ENCODE assay signal across 7 cellular contexts in genomic region chr1:88983791-88984552, GRCh38. TPM values are rescaled to one million over a fixed set of nuclear protein-coding genes. Genes with fewer than 3 reads are reported as not detected.
DNase-seq lines count a peak whose midpoint lies in the region; ATAC-seq and TF ChIP-seq lines count a peak whose summit lies in the region.

No MANE protein-coding gene starts in this region.

- peak overlapping the region; percentile 84 for H3K27ac Mint-ChIP-seq in activated naive CD8-positive, alpha-beta T cell treated with anti-CD3 and anti-CD28 coated beads, Interleukin-2, amount 50 U/mL, for 24 hours

- H3K9me3 ChIP-seq in heart left ventricle = no peaks in the 10 kb centered on the region
- no peaks in the 10 kb centered on the region for H3K9me3 ChIP-seq in sigmoid colon

- no peak for TF ChIP-seq POLR2A in heart left ventricle (IDR thresholded peaks at IDR 0.05)
- no peak for TF ChIP-seq POLR2A in sigmoid colon (IDR thresholded peaks at IDR 0.05)

- no peak overlapping the region for H3K4me3 ChIP-seq in HFF-Myc (replicated peaks; ENCODE audit: low read depth, low read length)
- peak overlapping the region in 8 of 12 donors; percentile 18 to 51 (median 34) for H3K4me3 ChIP-seq in heart left ventricle
- peak overlapping the region in 1 of 4 donors; percentile 1 for H3K4me3 ChIP-seq in sigmoid colon

- H3K27ac ChIP-seq in heart left ventricle (peak overlapping the region in 10 of 12 donors; percentile 5 to 61 (median 53)), sigmoid colon (peak overlapping the region; percentile 20 to 55 (median 45))

- peaks cover 61% of the 10 kb centered on the region for H3K36me3 Mint-ChIP-seq in activated naive CD8-positive, alpha-beta T cell treated with anti-CD3 and anti-CD28 coated beads, Interleukin-2, amount 50 U/mL, for 24 hours (ENCODE audit: low read depth)

- peak; percentile 21 for ATAC-seq in activated naive CD8-positive, alpha-beta T cell treated with anti-CD3 and anti-CD28 coated beads, Interleukin-2, amount 50 U/mL, for 24 hours
- ATAC-seq in heart left ventricle = peak in 2 of 4 donors; percentile 57 to 66
- no peak for ATAC-seq in HG02588 (IDR thresholded peaks at IDR 0.05; ENCODE audit: unreplicated experiment)

- intact Hi-C loops in heart left ventricle (cut with DNase I) = loop anchor here in 2 of 10 donors (5.0 kb wide), 2 partner anchors 373 to 468 kb away; no protein-coding TSS in a partner anchor
- intact Hi-C loops in sigmoid colon (cut with DNase I) = loop anchor here (10.0 kb wide), 1 partner anchor 831 kb away; no protein-coding TSS in a partner anchor

- no peaks in the 10 kb centered on the region for H3K9me3 Mint-ChIP-seq in activated naive CD8-positive, alpha-beta T cell treated with anti-CD3 and anti-CD28 coated beads, Interleukin-2, amount 50 U/mL, for 24 hours

- DNase-seq in Daoy (ENCODE audit: low read depth) = peak; percentile 61
- no peak for DNase-seq in HFF-Myc (ENCODE audit: extremely low read depth, low read depth)
- peak; percentile 58 to 80 for DNase-seq in NOMO-1 (lab: John Stamatoyannopoulos, UW; ENCODE audit: unreplicated experiment in 2 of 2)
- DNase-seq in activated naive CD8-positive, alpha-beta T cell treated with anti-CD3 and anti-CD28 coated beads, Interleukin-2, amount 50 U/mL, for 24 hours = no peak
- DNase-seq in heart left ventricle = peak in 1 of 5 donors; percentile 32
- DNase-seq in sigmoid colon = no peak

- H3K36me3 ChIP-seq in heart left ventricle (peaks cover 0 to 50% (median 43%) of the 10 kb centered on the region in 9 donors), sigmoid colon (peaks cover 0 to 32% (median 0%) of the 10 kb centered on the region in 4 donors)

- H3K27me3 ChIP-seq in heart left ventricle (no peaks in the 10 kb centered on the region), sigmoid colon (no peaks in the 10 kb centered on the region)

- H3K27me3 Mint-ChIP-seq in activated naive CD8-positive, alpha-beta T cell treated with anti-CD3 and anti-CD28 coated beads, Interleukin-2, amount 50 U/mL, for 24 hours = no peaks in the 10 kb centered on the region

- peaks cover 78% of the 10 kb centered on the region for H3K4me1 Mint-ChIP-seq in activated naive CD8-positive, alpha-beta T cell treated with anti-CD3 and anti-CD28 coated beads, Interleukin-2, amount 50 U/mL, for 24 hours

- peak overlapping the region; percentile 67 for H3K4me3 Mint-ChIP-seq in activated naive CD8-positive, alpha-beta T cell treated with anti-CD3 and anti-CD28 coated beads, Interleukin-2, amount 50 U/mL, for 24 hours

- TF ChIP-seq CTCF in HFF-Myc (IDR thresholded peaks at IDR 0.05; ENCODE audit: low read depth, low read length, missing control alignments) (peak; percentile 38), heart left ventricle (IDR thresholded peaks at IDR 0.05) (peak; percentile 48 to 70 (median 61)), sigmoid colon (IDR thresholded peaks at IDR 0.05) (peak; percentile 47 to 69 (median 56))

- WGBS in heart left ventricle, 4 donors = 70 to 83% (median 74%) methylated on average over 17 of the region's 17 CpGs
- WGBS in sigmoid colon, 2 donors = 72 to 84% methylated on average over 17 of the region's 17 CpGs

- no peak for TF ChIP-seq EP300 in sigmoid colon (IDR thresholded peaks at IDR 0.05)

- H3K4me1 ChIP-seq in heart left ventricle = peaks cover 0 to 72% (median 26%) of the 10 kb centered on the region in 12 donors
- H3K4me1 ChIP-seq in sigmoid colon = peaks cover 0 to 49% (median 33%) of the 10 kb centered on the region in 4 donors

RNA-seq across cellular contexts. Expression of gene KYAT3, which starts 8.5 kb away (rescaled TPM):
- total RNA-seq in Daoy (2014; rRNA removed; shearing (Covaris generic)) = 30.7 and 34.9 TPM in 2 replicates
- total RNA-seq in heart left ventricle = 10 to 100 TPM in 2 of 9 donors, 1 to 10 TPM in 7; 5.4 to 12.0 (median 6.8) TPM
- 1 to 10 TPM; 3.7 to 6.6 TPM for polyA plus RNA-seq in heart left ventricle
- total RNA-seq in sigmoid colon = 10 to 100 TPM; 14.1 to 32.8 (median 20.3) TPM
- polyA plus RNA-seq in sigmoid colon = 10 to 100 TPM; 22.2 to 25.4 (median 24.0) TPM

RNA-seq across cellular contexts. Expression of gene RBMXL1, which starts 8.5 kb away (rescaled TPM):
- 14.1 and 16.5 TPM in 2 replicates for total RNA-seq in Daoy (2014; rRNA removed; shearing (Covaris generic))
- total RNA-seq in heart left ventricle = 10 to 100 TPM; 11.2 to 18.1 (median 12.6) TPM
- 10 to 100 TPM in 1 of 2 donors, 1 to 10 TPM in 1; 2.4 to 12.9 TPM for polyA plus RNA-seq in heart left ventricle
- total RNA-seq in sigmoid colon = 10 to 100 TPM; 10.2 to 18.6 (median 11.9) TPM
- polyA plus RNA-seq in sigmoid colon = 1 to 10 TPM; 3.0 to 6.2 (median 3.6) TPM

RNA-seq across cellular contexts. Expression of gene GBP3, which starts 38.7 kb away (rescaled TPM):
- total RNA-seq in Daoy (2014; rRNA removed; shearing (Covaris generic)) = 42.0 and 65.3 TPM in 2 replicates
- total RNA-seq in heart left ventricle = 10 to 100 TPM in 2 of 9 donors, 1 to 10 TPM in 7; 1.2 to 30.1 (median 6.1) TPM
- 1 to 10 TPM; 2.4 to 4.0 TPM for polyA plus RNA-seq in heart left ventricle
- 10 to 100 TPM in 3 of 4 donors, 1 to 10 TPM in 1; 6.4 to 31.4 (median 15.2) TPM for total RNA-seq in sigmoid colon
- polyA plus RNA-seq in sigmoid colon = 10 to 100 TPM; 10.2 to 66.4 (median 26.9) TPM

Comparison
In these comparisons a context has a peak if more than half of its experiments do, and no peak if none do; other contexts are left out.
1. DNase-seq: peak in Daoy (single experiment) and NOMO-1 (2 of 2); none in HFF-Myc (single experiment), activated naive CD8-positive, alpha-beta T cell treated with anti-CD3 and anti-CD28 coated beads, Interleukin-2, amount 50 U/mL, for 24 hours (single experiment) and sigmoid colon (single experiment).
2. Peak in every context shown above with its lines, with median percentiles within 50 percentile points of each other: CTCF ChIP-seq.